Comparison of ENCODE assay signal across 1 cellular context in the genomic region with DNA sequence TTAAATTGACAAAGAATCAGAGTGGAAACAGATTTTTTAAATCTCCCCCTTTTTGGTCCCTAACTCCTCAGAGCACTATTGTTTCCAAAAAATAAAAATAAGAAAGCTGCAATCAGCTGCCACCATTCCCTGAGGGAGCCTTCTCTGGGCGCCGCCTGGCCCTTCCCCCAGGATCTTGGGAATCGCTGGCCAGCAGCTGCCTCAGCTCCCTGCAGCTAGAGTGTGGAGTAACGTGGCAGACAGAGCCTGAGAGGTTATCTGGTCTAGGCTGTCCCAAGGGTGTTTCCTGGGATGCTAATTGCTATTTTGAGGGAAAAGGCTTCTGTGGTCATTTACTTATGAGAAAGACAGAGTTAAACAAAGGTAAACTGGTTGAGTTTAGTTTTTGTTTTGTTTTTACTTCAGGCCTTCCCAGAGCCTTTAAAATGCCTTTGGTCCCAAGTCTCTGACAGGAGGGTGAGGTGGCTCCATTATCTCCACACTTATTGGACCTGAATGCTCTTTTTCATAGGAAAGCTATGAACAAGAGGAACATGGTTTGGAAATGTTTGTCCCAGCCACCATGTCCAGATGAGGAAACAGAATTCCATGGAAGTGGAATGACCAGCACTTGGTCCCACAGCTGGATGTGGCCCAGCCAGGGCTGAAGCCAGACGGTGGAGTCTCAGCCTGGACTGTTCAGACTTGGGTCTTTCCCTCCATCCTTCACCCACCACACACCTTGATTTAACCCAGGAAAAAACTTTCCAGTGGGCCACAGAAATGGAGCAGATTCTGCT.
TF ChIP-seq lines count a peak whose summit lies in the region.

No MANE protein-coding gene starts in this region.

TF ChIP-seq in H1, 55 proteins besides CTCF, POLR2A, EP300 and RAD21 (continued from another document):
- TF ChIP-seq RBBP5 (IDR thresholded peaks at IDR 0.05; ENCODE audit: borderline replicate concordance, low read depth, low read length): no peak
- TF ChIP-seq, protein P1, sequence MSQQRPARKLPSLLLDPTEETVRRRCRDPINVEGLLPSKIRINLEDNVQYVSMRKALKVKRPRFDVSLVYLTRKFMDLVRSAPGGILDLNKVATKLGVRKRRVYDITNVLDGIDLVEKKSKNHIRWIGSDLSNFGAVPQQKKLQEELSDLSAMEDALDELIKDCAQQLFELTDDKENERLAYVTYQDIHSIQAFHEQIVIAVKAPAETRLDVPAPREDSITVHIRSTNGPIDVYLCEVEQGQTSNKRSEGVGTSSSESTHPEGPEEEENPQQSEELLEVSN (IDR thresholded peaks at IDR 0.05): no peak
- no peak for TF ChIP-seq BCL11A (IDR thresholded peaks at IDR 0.05; ENCODE audit: low read depth in 2 of 2, low read length in 2 of 2)
- no peak for TF ChIP-seq RXRA (IDR thresholded peaks at IDR 0.05; ENCODE audit: insufficient read depth, low read depth, low read length)
